In genomic region chr2:39120521-39120770, GRCh38 we compare ENCODE assay signal across 1 cellular context.
TF ChIP-seq lines count a peak whose summit lies in the region.

No MANE protein-coding gene starts in this region.

TF ChIP-seq in WTC11, 78 proteins besides CTCF, POLR2A, EP300 and RAD21 (continued from another document):
- TF ChIP-seq KAT7 (CRISPR knock-in tag; IDR thresholded peaks at IDR 0.05; ENCODE audit: borderline replicate concordance): no peak
